8 cellular contexts compared by ENCODE assay signal in the genomic region with DNA sequence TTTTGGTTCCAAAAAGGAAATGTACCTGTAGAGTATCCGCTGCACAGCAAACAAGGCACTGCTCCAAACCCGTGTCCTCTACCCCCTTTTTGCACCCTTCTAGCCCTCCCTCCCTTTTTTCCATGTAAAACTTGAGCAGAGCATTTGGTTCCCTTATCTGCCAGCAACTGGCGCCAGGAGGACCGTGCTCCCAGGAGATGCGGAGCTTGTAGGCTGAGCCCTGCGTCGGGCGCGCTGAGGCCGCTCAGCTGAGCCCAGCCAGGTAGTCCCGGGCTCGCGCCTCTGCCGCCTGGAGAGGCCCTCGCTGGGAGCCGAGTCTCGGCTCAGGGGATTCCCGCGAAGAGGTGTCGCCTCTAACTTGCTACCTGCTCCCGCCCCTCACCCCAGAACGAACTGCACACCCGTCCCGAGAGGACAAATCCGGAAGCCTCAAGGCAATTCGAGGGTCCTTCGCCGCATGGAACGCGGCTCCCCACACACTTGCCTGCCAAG. TPM values are rescaled to one million over a fixed set of nuclear protein-coding genes. Genes with fewer than 3 reads are reported as not detected.
DNase-seq lines count a peak whose midpoint lies in the region; ATAC-seq and TF ChIP-seq lines count a peak whose summit lies in the region.

No MANE protein-coding gene starts in this region.

- H3K27ac ChIP-seq in SJSA1 (peak overlapping the region; percentile 71), heart right ventricle (peak overlapping the region; percentile 81 to 98 (median 97)), prostate gland (peak overlapping the region; percentile 92 to 93), uterus (peak overlapping the region; percentile 96 to 98)

- H3K27me3 ChIP-seq in SJSA1 (replicated peaks) (no peaks in the 10 kb centered on the region), heart right ventricle (no peaks in the 10 kb centered on the region), prostate gland (replicated peaks; ENCODE audit: insufficient read depth) (no peaks in the 10 kb centered on the region), uterus (no peaks in the 10 kb centered on the region)

- peaks cover 43% of the 10 kb centered on the region for H3K36me3 Mint-ChIP-seq in activated naive CD8-positive, alpha-beta T cell treated with anti-CD3 and anti-CD28 coated beads for 36 hours

- peak overlapping the region; percentile 100 for H3K27ac Mint-ChIP-seq in activated naive CD8-positive, alpha-beta T cell treated with anti-CD3 and anti-CD28 coated beads for 36 hours

- TF ChIP-seq POLR2A in prostate gland (IDR thresholded peaks at IDR 0.05) (no peak), uterus (IDR thresholded peaks at IDR 0.05) (no peak)

- H3K9me3 ChIP-seq in SJSA1 (replicated peaks), result no peaks in the 10 kb centered on the region
- no peaks in the 10 kb centered on the region for H3K9me3 ChIP-seq in heart right ventricle
- H3K9me3 ChIP-seq in prostate gland, result no peaks in the 10 kb centered on the region
- H3K9me3 ChIP-seq in uterus, result no peaks in the 10 kb centered on the region

- peak overlapping the region; percentile 99 for H3K4me3 Mint-ChIP-seq in activated naive CD8-positive, alpha-beta T cell treated with anti-CD3 and anti-CD28 coated beads for 36 hours

- no peaks in the 10 kb centered on the region for H3K9me3 Mint-ChIP-seq in activated naive CD8-positive, alpha-beta T cell treated with anti-CD3 and anti-CD28 coated beads for 36 hours

- peak overlapping the region; percentile 68 for H3K4me3 ChIP-seq in SJSA1
- H3K4me3 ChIP-seq in heart right ventricle, result peak overlapping the region; percentile 45 to 96 (median 80)
- H3K4me3 ChIP-seq in prostate gland, result peak overlapping the region; percentile 66 to 78
- peak overlapping the region; percentile 72 to 87 for H3K4me3 ChIP-seq in uterus

- intact Hi-C loops in heart right ventricle (cut with DNase I) (loop anchor here in 9 of 10 donors (1.0 to 10.0 kb wide), 9 partner anchors 69 to 219 kb away; partner anchors contain the start of genes SPPL2A (in 6 of the 9) and AP4E1 (in 1 of the 9)), prostate gland (cut with DNase I) (loop anchor here (2.0 to 5.0 kb wide), 2 partner anchors 79 to 221 kb away; partner anchors contain the start of genes AP4E1 and SPPL2A), uterus (cut with DNase I; ENCODE audit: low total_unique reads) (loop anchor here (10.0 kb wide), 1 partner anchor 199 kb away; no protein-coding TSS in a partner anchor)

- H3K27me3 Mint-ChIP-seq in activated naive CD8-positive, alpha-beta T cell treated with anti-CD3 and anti-CD28 coated beads for 36 hours, result no peaks in the 10 kb centered on the region

- peaks cover 44% of the 10 kb centered on the region for H3K4me1 Mint-ChIP-seq in activated naive CD8-positive, alpha-beta T cell treated with anti-CD3 and anti-CD28 coated beads for 36 hours

- 0% methylated on average over 30 of the region's 30 CpGs for WGBS in heart right ventricle, 2 donors
- under 1% methylated on average over 30 of the region's 30 CpGs for WGBS in prostate gland

- peaks cover 19% of the 10 kb centered on the region for H3K4me1 ChIP-seq in SJSA1 (replicated peaks)
- H3K4me1 ChIP-seq in heart right ventricle, result peaks cover 4 to 62% (median 46%) of the 10 kb centered on the region in 9 donors
- H3K4me1 ChIP-seq in prostate gland (replicated peaks), result peaks cover 3% of the 10 kb centered on the region
- H3K4me1 ChIP-seq in uterus, result peaks cover 0 to 9% of the 10 kb centered on the region in 2 donors

- peak in 1 of 9 donors; percentile 3 for TF ChIP-seq CTCF in heart right ventricle (IDR thresholded peaks at IDR 0.05)
- peak in 1 of 4 experiments; percentile 16 for TF ChIP-seq CTCF in prostate gland (IDR thresholded peaks at IDR 0.05)
- no peak for TF ChIP-seq CTCF in uterus (IDR thresholded peaks at IDR 0.05)

- DNase-seq in DMS153 treated with DMSO at 0.1 percent for 48 hours (lab: John Stamatoyannopoulos, UW; ENCODE audit: unreplicated experiment) (peak; percentile 4), HPDE6-E6E7 (ENCODE audit: extremely low spot score) (peak; percentile 29), SJSA1 (ENCODE audit: low read depth in 1 of 2, low spot score in 2 of 2) (no peak), heart right ventricle (peak; percentile 57 to 71), prostate gland (ENCODE audit: low spot score) (peak; percentile 53), uterus (peak; percentile 34 to 56)
- peak; percentile 85 for DNase-seq in activated naive CD8-positive, alpha-beta T cell treated with anti-CD3 and anti-CD28 coated beads for 36 hours

- peak; percentile 59 for ATAC-seq in GM21360 (IDR thresholded peaks at IDR 0.05; ENCODE audit: unreplicated experiment)
- ATAC-seq in heart right ventricle, result peak; percentile 56 to 92 (median 88)

- H3K36me3 ChIP-seq in SJSA1 (peaks cover 29% of the 10 kb centered on the region), heart right ventricle (peaks cover 0 to 30% (median 5%) of the 10 kb centered on the region in 9 donors), prostate gland (no peaks in the 10 kb centered on the region), uterus (no peaks in the 10 kb centered on the region)

RNA-seq across cellular contexts. Expression of gene TRPM7, which starts 0.6 kb away (rescaled TPM):
- total RNA-seq in SJSA1 (2014; rRNA removed; shearing (Covaris generic)), result 30.8 and 49.2 TPM in 2 replicates
- total RNA-seq in activated naive CD8-positive, alpha-beta T cell treated with anti-CD3 and anti-CD28 coated beads for 36 hours, result 10 to 100 TPM; 45.4 to 45.8 TPM
- total RNA-seq in heart right ventricle, result 10 to 100 TPM; 24.2 to 42.4 (median 28.5) TPM
- 10 to 100 TPM in 1 of 2 donors, 1 to 10 TPM in 1; 6.7 to 26.6 TPM for polyA plus RNA-seq in heart right ventricle
- 10 to 100 TPM; 27.0 to 32.5 TPM for total RNA-seq in prostate gland
- 100 to 1,000 TPM in 2 of 4 donors, 10 to 100 TPM in 2; 46.2 to 755 (median 83.5) TPM for total RNA-seq in uterus

Comparison
In these comparisons a context has a peak if more than half of its experiments do, and no peak if none do; other contexts are left out.
1. DNase-seq: peak in DMS153 treated with DMSO at 0.1 percent for 48 hours (single experiment), HPDE6-E6E7 (single experiment), activated naive CD8-positive, alpha-beta T cell treated with anti-CD3 and anti-CD28 coated beads for 36 hours (single experiment), heart right ventricle (2 of 2), prostate gland (single experiment) and uterus (2 of 2); none in SJSA1 (0 of 2).
2. Peak in every context shown above with its lines, with median percentiles within 50 percentile points of each other: H3K27ac ChIP-seq and H3K4me3 ChIP-seq.